17 cellular contexts compared by ENCODE assay signal in the genomic region with DNA sequence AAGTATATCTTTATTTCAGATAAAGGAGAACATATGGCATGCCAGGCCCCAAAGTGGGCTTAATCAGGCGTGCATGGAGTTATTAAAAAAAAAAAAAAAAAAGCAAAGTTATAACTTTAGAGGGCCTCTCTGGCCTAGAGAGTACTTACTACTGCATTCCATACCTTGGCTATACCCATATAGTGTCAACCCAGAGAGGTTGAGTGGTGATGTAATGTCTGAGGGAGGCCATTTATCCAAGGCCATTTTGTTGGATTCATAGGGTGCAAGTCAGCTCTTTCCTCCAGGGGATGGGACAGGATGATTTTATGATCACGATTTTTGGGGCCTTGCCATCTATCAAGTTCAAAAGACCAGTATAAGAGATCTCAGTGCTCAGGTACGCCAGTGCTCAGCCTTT.
DNase-seq lines count a peak whose midpoint lies in the region; ATAC-seq, FAIRE-seq and TF ChIP-seq lines count a peak whose summit lies in the region.
"Had no signal": no experiment of that assay in that cellular context is flagged by ENCODE, and none has a peak within 500 bp of the region (broad histone marks: within the 10 kb centered on the region; RNA-seq: fewer than 3 reads in every experiment).

No MANE protein-coding gene starts in this region.

- H3K27ac ChIP-seq in astrocyte (ENCODE audit: low read depth, low read length) (no peak overlapping the region), epithelial cell of prostate (peak overlapping the region; percentile 45), parathyroid adenoma (peak overlapping the region; percentile 64), transverse colon (peak overlapping the region; percentile 76 to 84 (median 78))

- peaks cover 67% of the 10 kb centered on the region for H3K4me1 Mint-ChIP-seq in astrocyte (ENCODE audit: low read depth, unreplicated experiment)
- H3K4me1 Mint-ChIP-seq: B cell, nephron had no signal

- H3K9me3 ChIP-seq in astrocyte (ENCODE audit: insufficient read depth, low read depth, low read length) (no peaks in the 10 kb centered on the region), parathyroid adenoma (ENCODE audit: control insufficient read depth, low read length) (no peaks in the 10 kb centered on the region), transverse colon (no peaks in the 10 kb centered on the region), HAP-1 (no peaks in the 10 kb centered on the region)

- 91 to 100% methylated on average over 1 to 3 of the region's 3 CpGs for WGBS in transverse colon (ENCODE audit: low coverage in 1 of 2), 2 donors

- intact Hi-C loops in transverse colon (cut with DNase I; ENCODE audit: low total_unique reads): no loop called here

- H3K4me2 ChIP-seq in astrocyte (ENCODE audit: low read length) (no peak overlapping the region), parathyroid adenoma (ENCODE audit: low read length) (no peak overlapping the region)

- FAIRE-seq in astrocyte (lab: Jason Lieb, UNC) (no peak), H54 (lab: Jason Lieb, UNC) (no peak)
- FAIRE-seq: GM12878 had no signal

- in situ Hi-C loops in transverse colon (cut with MboI; ENCODE audit: low pct_ligation_motif_present in 1 of 4, low pct_unique_long_range_greater_than_20kb in 1 of 4, low sequenced_read_pairs in 3 of 4): loop anchor here in 2 of 4 donors (25.0 kb wide), 1 partner anchor 174 kb away; no protein-coding TSS in a partner anchor
- in situ Hi-C loops in HAP-1 (cut with MboI; ENCODE audit: low sequenced_read_pairs): no loop called here

- H2AFZ ChIP-seq in astrocyte (ENCODE audit: low read depth, low read length) (no peak overlapping the region), parathyroid adenoma (no peak overlapping the region)

- TF ChIP-seq CTCF in astrocyte (IDR thresholded peaks at IDR 0.05; ENCODE audit: insufficient read depth, low read depth, low read length): no peak
- TF ChIP-seq CTCF in parathyroid adenoma (IDR thresholded peaks at IDR 0.05): no peak
- TF ChIP-seq CTCF in transverse colon (IDR thresholded peaks at IDR 0.05): no peak

- H3K4me3 Mint-ChIP-seq in astrocyte (ENCODE audit: unreplicated experiment): no peak overlapping the region
- H3K4me3 Mint-ChIP-seq: B cell, nephron, T-cell had no signal

- no peaks in the 10 kb centered on the region for H3K27me3 Mint-ChIP-seq in astrocyte (ENCODE audit: low read depth, unreplicated experiment)
- H3K27me3 Mint-ChIP-seq: B cell, T-cell had no signal

- peak overlapping the region; percentile 92 for H3K27ac Mint-ChIP-seq in astrocyte (ENCODE audit: unreplicated experiment)
- H3K27ac Mint-ChIP-seq: B cell, nephron, T-cell had no signal

- ATAC-seq in GM18511 (IDR thresholded peaks at IDR 0.05; ENCODE audit: unreplicated experiment): no peak
- ATAC-seq: GM12878, T-cell had no signal

- H3K4me1 ChIP-seq in astrocyte (ENCODE audit: insufficient read depth, low read length) (peaks cover 3% of the 10 kb centered on the region), parathyroid adenoma (no peaks in the 10 kb centered on the region), transverse colon (peaks cover 0 to 23% (median 3%) of the 10 kb centered on the region in 4 donors), HAP-1 (no peaks in the 10 kb centered on the region)

- H3K9ac ChIP-seq in astrocyte (ENCODE audit: low read length): no peak overlapping the region
- H3K9ac ChIP-seq in parathyroid adenoma: no peak overlapping the region

- H3K4me3 ChIP-seq in astrocyte (ENCODE audit: insufficient read depth, low read depth, low read length) (no peak overlapping the region), parathyroid adenoma (ENCODE audit: low read depth, low read length) (no peak overlapping the region), transverse colon (no peak overlapping the region), HAP-1 (no peak overlapping the region)
- H3K4me3 ChIP-seq: GM12878, lung had no signal

- H3K9me3 Mint-ChIP-seq in astrocyte (ENCODE audit: unreplicated experiment): no peaks in the 10 kb centered on the region
- H3K9me3 Mint-ChIP-seq: nephron, T-cell had no signal

- DNase-seq in astrocyte (ENCODE audit: low read depth): no peak
- DNase-seq in epithelial cell of prostate (ENCODE audit: low read depth, low spot score): no peak
- DNase-seq in transverse colon: no peak
- no peak for DNase-seq in H54 (ENCODE audit: insufficient read length, low spot score)
- DNase-seq in HAP-1 (ENCODE audit: low spot score in 2 of 2): no peak
- DNase-seq: activated CD4-positive, alpha-beta T cell treated with anti-CD3 and anti-CD28 coated beads, Interleukin-2, amount 50 U/mL, for 1 hour; foreskin melanocyte; MM.1S; NCI-H187; stimulated activated naive CD4-positive, alpha-beta T cell treated with Interleukin-2 at 50 U/mL for 16 hours; T-cell had no signal

- peaks cover 24% of the 10 kb centered on the region for H3K36me3 Mint-ChIP-seq in astrocyte (ENCODE audit: low read depth, unreplicated experiment)

- H3K27me3 ChIP-seq in astrocyte (ENCODE audit: insufficient read depth, low read length) (no peaks in the 10 kb centered on the region), parathyroid adenoma (ENCODE audit: control insufficient read depth, insufficient read depth, low read length) (no peaks in the 10 kb centered on the region), transverse colon (no peaks in the 10 kb centered on the region), HAP-1 (ENCODE audit: low read depth) (no peaks in the 10 kb centered on the region)

- peaks cover 6% of the 10 kb centered on the region for H4K20me1 ChIP-seq in astrocyte (ENCODE audit: insufficient read depth, low read length)

- H3K79me2 ChIP-seq in astrocyte (ENCODE audit: insufficient read depth, low read length) (peaks cover 11% of the 10 kb centered on the region), parathyroid adenoma (peaks cover 6% of the 10 kb centered on the region)

- H3K36me3 ChIP-seq in astrocyte (ENCODE audit: insufficient read depth, low read length) (peaks cover 12% of the 10 kb centered on the region), parathyroid adenoma (ENCODE audit: control insufficient read depth, insufficient read depth, low read length) (no peaks in the 10 kb centered on the region), transverse colon (peaks cover 0 to 28% (median 10%) of the 10 kb centered on the region in 4 donors), HAP-1 (replicated peaks) (peaks cover 24% of the 10 kb centered on the region)

- TF ChIP-seq POLR2A in transverse colon (IDR thresholded peaks at IDR 0.05) (no peak), H54 (IDR thresholded peaks at IDR 0.05; ENCODE audit: low read depth, low read length) (no peak)

- TF ChIP-seq EP300 in transverse colon (IDR thresholded peaks at IDR 0.05; ENCODE audit: low read depth): no peak
